Comparison of ENCODE assay signal across 1 cellular context in genomic region chr9:35193762-35194161, GRCh38.
A peak's percentile ranks its signal among the peaks of the same experiment; 100 is the strongest.
TF ChIP-seq lines count a peak whose summit lies in the region.

No MANE protein-coding gene starts in this region.

TF ChIP-seq in HepG2, 621 proteins besides CTCF, POLR2A, EP300 and RAD21 (continues in another document):
- no peak for TF ChIP-seq ZBTB46 (CRISPR knock-in tag; IDR thresholded peaks at IDR 0.05; ENCODE audit: borderline replicate concordance)
- no peak for TF ChIP-seq ZNF639 (CRISPR knock-in tag; conservative IDR thresholded peaks at IDR 0.05)
- no peak for TF ChIP-seq ZNF777 (CRISPR knock-in tag; IDR thresholded peaks at IDR 0.05)
- peak; percentile 24; the same call in 1 of the 2 replicates for TF ChIP-seq ZNF317 (CRISPR knock-in tag; IDR thresholded peaks at IDR 0.05)
- TF ChIP-seq TBX2 (CRISPR knock-in tag; IDR thresholded peaks at IDR 0.05; ENCODE audit: borderline replicate concordance) = peak; percentile 44; the same call in 1 of the 2 replicates
- no peak for TF ChIP-seq ZNF576 (CRISPR knock-in tag; IDR thresholded peaks at IDR 0.05)
- TF ChIP-seq BCL6 (CRISPR knock-in tag; IDR thresholded peaks at IDR 0.05) = peak; percentile 46; the same call in 1 of the 2 replicates
- peak; percentile 26; the same call in 1 of the 2 replicates for TF ChIP-seq FOXA3 (CRISPR knock-in tag; IDR thresholded peaks at IDR 0.05)
- peak; percentile 57; the same call in 1 of the 2 replicates for TF ChIP-seq ZNF644 (CRISPR knock-in tag; IDR thresholded peaks at IDR 0.05; ENCODE audit: low read depth)
- peak; percentile 100 for TF ChIP-seq ESRRA (CRISPR knock-in tag; IDR thresholded peaks at IDR 0.05; ENCODE audit: low read depth)
- TF ChIP-seq ZNF431 (CRISPR knock-in tag; IDR thresholded peaks at IDR 0.05; ENCODE audit: borderline replicate concordance, low read depth) = peak; percentile 60; the same call in 1 of the 2 replicates
- TF ChIP-seq RARA (CRISPR knock-in tag; IDR thresholded peaks at IDR 0.05) = peak; percentile 72
- TF ChIP-seq ZMYM2 (CRISPR knock-in tag; IDR thresholded peaks at IDR 0.05) = peak; percentile 74; the same call in 1 of the 2 replicates
- peak; percentile 64; the same call in 1 of the 2 replicates for TF ChIP-seq TGIF2 (CRISPR knock-in tag; IDR thresholded peaks at IDR 0.05)
- TF ChIP-seq NR2F1 (CRISPR knock-in tag; IDR thresholded peaks at IDR 0.05) = peak in 1 of 2 experiments; percentile 55; a peak in 2 of 4 replicates
- TF ChIP-seq ZBTB26 (CRISPR knock-in tag; IDR thresholded peaks at IDR 0.05; ENCODE audit: borderline replicate concordance) = peak; percentile 99
- 0 out of 2 replicates have a peak, but pooled peaks have one; percentile 71 for TF ChIP-seq ZNF737 (CRISPR knock-in tag; IDR thresholded peaks at IDR 0.05; ENCODE audit: borderline replicate concordance)
- TF ChIP-seq ZFX (CRISPR knock-in tag; IDR thresholded peaks at IDR 0.05; ENCODE audit: low read depth) = peak; percentile 38; the same call in 1 of the 2 replicates
- peak; percentile 61 for TF ChIP-seq ZNF574 (CRISPR knock-in tag; IDR thresholded peaks at IDR 0.05)
- TF ChIP-seq HOMEZ (CRISPR knock-in tag; IDR thresholded peaks at IDR 0.05; ENCODE audit: low read depth) = peak; percentile 68; the same call in 1 of the 2 replicates
- no peak for TF ChIP-seq NFIC (IDR thresholded peaks at IDR 0.05; ENCODE audit: low read length)
- TF ChIP-seq ZFP91 (CRISPR knock-in tag; IDR thresholded peaks at IDR 0.05; ENCODE audit: borderline replicate concordance) = 0 out of 2 replicates have a peak, but pooled peaks have one; percentile 23
- TF ChIP-seq POGZ (CRISPR knock-in tag; IDR thresholded peaks at IDR 0.05) = peak; percentile 89
- TF ChIP-seq GATAD2A (CRISPR knock-in tag; IDR thresholded peaks at IDR 0.05) = peak; percentile 53; the same call in 1 of the 2 replicates
- no peak for TF ChIP-seq SP5 (CRISPR knock-in tag; IDR thresholded peaks at IDR 0.05; ENCODE audit: borderline replicate concordance, low read depth)
- peak; percentile 73 for TF ChIP-seq HNF1B (CRISPR knock-in tag; IDR thresholded peaks at IDR 0.05)
- no peak for TF ChIP-seq GTF3A (CRISPR knock-in tag; conservative IDR thresholded peaks at IDR 0.05)
- peak; percentile 26; the same call in 1 of the 2 replicates for TF ChIP-seq SMAD3 (CRISPR knock-in tag; IDR thresholded peaks at IDR 0.05)
- peak; percentile 60 for TF ChIP-seq HDAC1 (CRISPR knock-in tag; IDR thresholded peaks at IDR 0.05)
- no peak for TF ChIP-seq THAP9 (CRISPR knock-in tag; IDR thresholded peaks at IDR 0.05; ENCODE audit: borderline replicate concordance)
- no peak for TF ChIP-seq AKAP8 (CRISPR knock-in tag; IDR thresholded peaks at IDR 0.05)
- peak; percentile 46; the same call in 1 of the 2 replicates for TF ChIP-seq SAP130 (CRISPR knock-in tag; IDR thresholded peaks at IDR 0.05; ENCODE audit: low read depth)
- TF ChIP-seq ARNTL (CRISPR knock-in tag; IDR thresholded peaks at IDR 0.05) = peak; percentile 93
- 0 out of 2 replicates have a peak, but pooled peaks have one; percentile 41 for TF ChIP-seq SPEN (CRISPR knock-in tag; IDR thresholded peaks at IDR 0.05; ENCODE audit: low read depth)
- TF ChIP-seq MIXL1 (CRISPR knock-in tag; IDR thresholded peaks at IDR 0.05) = peak; percentile 51; the same call in 1 of the 2 replicates
- TF ChIP-seq YEATS4 (CRISPR knock-in tag; IDR thresholded peaks at IDR 0.05; ENCODE audit: borderline replicate concordance) = peak; percentile 75
- TF ChIP-seq BORCS8-MEF2B (CRISPR knock-in tag; IDR thresholded peaks at IDR 0.05) = peak; percentile 52; the same call in 1 of the 2 replicates
- peak in 1 of 2 experiments; percentile 50; a peak in 1 of 4 replicates for TF ChIP-seq HMGXB4 (CRISPR knock-in tag; IDR thresholded peaks at IDR 0.05; ENCODE audit: borderline replicate concordance in 1 of 2, low read depth in 1 of 2)
- TF ChIP-seq KLF13 (CRISPR knock-in tag; IDR thresholded peaks at IDR 0.05) = no peak
- 0 out of 2 replicates have a peak, but pooled peaks have one; percentile 50 for TF ChIP-seq ZKSCAN1 (IDR thresholded peaks at IDR 0.05; ENCODE audit: low read length)
- peak; percentile 52 for TF ChIP-seq ZNF331 (CRISPR knock-in tag; IDR thresholded peaks at IDR 0.05)
- peak; percentile 59; the same call in 1 of the 2 replicates for TF ChIP-seq SMC3 (IDR thresholded peaks at IDR 0.05; ENCODE audit: low read length)
- no peak for TF ChIP-seq CREM (IDR thresholded peaks at IDR 0.05)
- no peak for TF ChIP-seq CREM (CRISPR knock-in tag; IDR thresholded peaks at IDR 0.05)
